ENCODE assay signal across 17 cellular contexts in genomic region chr5:154222414-154222813, GRCh38. TPM values are rescaled to one million over a fixed set of nuclear protein-coding genes. Genes with fewer than 3 reads are reported as not detected.
DNase-seq lines count a peak whose midpoint lies in the region; ATAC-seq and FAIRE-seq lines count a peak whose summit lies in the region.
"Had no signal": no experiment of that assay in that cellular context is flagged by ENCODE, and none has a peak within 500 bp of the region (broad histone marks: within the 10 kb centered on the region; RNA-seq: fewer than 3 reads in every experiment).

No MANE protein-coding gene starts in this region.

- DNase-seq in activated naive CD8-positive, alpha-beta T cell treated with anti-CD3 and anti-CD28 coated beads for 36 hours = no peak
- DNase-seq in SJSA1 (ENCODE audit: low read depth in 1 of 2, low spot score in 2 of 2) (no peak), SHP77 treated with DMSO at 0.1 percent for 48 hours (lab: John Stamatoyannopoulos, UW) (no peak), urothelium cell line (ENCODE audit: low spot score) (no peak), NOMO-1 treated with DMSO at 0.1 percent for 48 hours (lab: John Stamatoyannopoulos, UW; ENCODE audit: unreplicated experiment) (no peak)
- DNase-seq in effector memory CD8-positive, alpha-beta T cell = no peak
- DNase-seq in activated CD8-positive, alpha-beta memory T cell treated with anti-CD3 and anti-CD28 coated beads for 24 hours = no peak
- DNase-seq: activated CD8-positive, alpha-beta memory T cell treated with anti-CD3 and anti-CD28 coated beads, Interleukin-2, amount 10 ng/mL, durations not matched to agents 7 days and 5 days; activated naive CD4-positive, alpha-beta T cell treated with Interleukin-2 at 50 U/mL for 16 hours; dorsolateral prefrontal cortex; esophagus squamous epithelium; islet precursor cell; mesendoderm; NCI-H1930; retina had no signal

- H3K36me3 Mint-ChIP-seq in activated naive CD8-positive, alpha-beta T cell = peaks cover 18% of the 10 kb centered on the region
- H3K36me3 Mint-ChIP-seq in activated naive CD8-positive, alpha-beta T cell treated with anti-CD3 and anti-CD28 coated beads for 36 hours = peaks cover 32% of the 10 kb centered on the region
- peaks cover 26% of the 10 kb centered on the region for H3K36me3 Mint-ChIP-seq in effector memory CD8-positive, alpha-beta T cell (ENCODE audit: insufficient read depth)

- no peak for FAIRE-seq in urothelium cell line (lab: Jason Lieb, UNC)

- ATAC-seq in effector memory CD8-positive, alpha-beta T cell (replicated peaks) = no peak

- peaks cover 41% of the 10 kb centered on the region for H3K4me1 Mint-ChIP-seq in activated naive CD8-positive, alpha-beta T cell (ENCODE audit: low read depth)
- peaks cover 30% of the 10 kb centered on the region for H3K4me1 Mint-ChIP-seq in activated naive CD8-positive, alpha-beta T cell treated with anti-CD3 and anti-CD28 coated beads for 36 hours
- H3K4me1 Mint-ChIP-seq in effector memory CD8-positive, alpha-beta T cell (ENCODE audit: low read depth in 2 of 2) = peaks cover 31 to 48% of the 10 kb centered on the region in 2 donors

- peak overlapping the region; percentile 75 for H3K27ac ChIP-seq in SJSA1
- H3K27ac ChIP-seq: esophagus squamous epithelium, neural progenitor cell had no signal

- H3K4me3 Mint-ChIP-seq in activated naive CD8-positive, alpha-beta T cell = no peak overlapping the region
- H3K4me3 Mint-ChIP-seq in activated naive CD8-positive, alpha-beta T cell treated with anti-CD3 and anti-CD28 coated beads for 36 hours = no peak overlapping the region
- H3K4me3 Mint-ChIP-seq in effector memory CD8-positive, alpha-beta T cell = no peak overlapping the region
- H3K4me3 Mint-ChIP-seq: activated CD8-positive, alpha-beta memory T cell treated with anti-CD3 and anti-CD28 coated beads, Interleukin-2, amount 10 ng/mL, durations not matched to agents 7 days and 5 days; neural progenitor cell had no signal

- no peaks in the 10 kb centered on the region; the same call in 1 of the 2 replicates for H3K9me3 ChIP-seq in SJSA1 (replicated peaks)

- no peak overlapping the region for H3K4me3 ChIP-seq in SJSA1
- H3K4me3 ChIP-seq: dorsolateral prefrontal cortex, esophagus squamous epithelium, neural progenitor cell had no signal

- peaks cover 37% of the 10 kb centered on the region for H3K36me3 ChIP-seq in SJSA1
- H3K36me3 ChIP-seq: esophagus squamous epithelium, neural progenitor cell had no signal

- H3K9me3 Mint-ChIP-seq in activated naive CD8-positive, alpha-beta T cell (ENCODE audit: low read depth) = peaks cover 3% of the 10 kb centered on the region
- H3K9me3 Mint-ChIP-seq in activated naive CD8-positive, alpha-beta T cell treated with anti-CD3 and anti-CD28 coated beads for 36 hours = peaks cover 12% of the 10 kb centered on the region
- no peaks in the 10 kb centered on the region for H3K9me3 Mint-ChIP-seq in effector memory CD8-positive, alpha-beta T cell

- H3K4me1 ChIP-seq in SJSA1 (replicated peaks) = peaks cover 42% of the 10 kb centered on the region

- no peaks in the 10 kb centered on the region for H3K27me3 Mint-ChIP-seq in activated naive CD8-positive, alpha-beta T cell
- H3K27me3 Mint-ChIP-seq in activated naive CD8-positive, alpha-beta T cell treated with anti-CD3 and anti-CD28 coated beads for 36 hours = no peaks in the 10 kb centered on the region
- H3K27me3 Mint-ChIP-seq in effector memory CD8-positive, alpha-beta T cell = no peaks in the 10 kb centered on the region
- H3K27me3 Mint-ChIP-seq: activated CD8-positive, alpha-beta memory T cell treated with anti-CD3 and anti-CD28 coated beads, Interleukin-2, amount 10 ng/mL, durations not matched to agents 7 days and 5 days had no signal

- H3K27ac Mint-ChIP-seq in activated naive CD8-positive, alpha-beta T cell = peak overlapping the region; percentile 92
- no peak overlapping the region for H3K27ac Mint-ChIP-seq in activated naive CD8-positive, alpha-beta T cell treated with anti-CD3 and anti-CD28 coated beads for 36 hours
- H3K27ac Mint-ChIP-seq in effector memory CD8-positive, alpha-beta T cell = peak overlapping the region; percentile 91 to 97
- H3K27ac Mint-ChIP-seq: neural progenitor cell had no signal

- H3K27me3 ChIP-seq in SJSA1 (replicated peaks) = no peaks in the 10 kb centered on the region
- H3K27me3 ChIP-seq: dorsolateral prefrontal cortex, esophagus squamous epithelium, neural progenitor cell had no signal

RNA-seq across cellular contexts. Expression of gene GALNT10, which starts 31.9 kb away (rescaled TPM):
- 10 to 100 TPM; 16.8 to 19.8 TPM for total RNA-seq in activated naive CD8-positive, alpha-beta T cell treated with anti-CD3 and anti-CD28 coated beads for 36 hours
- 41.6 and 61.9 TPM in 2 replicates for total RNA-seq in SJSA1 (2014; rRNA removed; shearing (Covaris generic))
